ENCODE assay signal across 17 cellular contexts in genomic region chr1:46637444-46638083, GRCh38. TPM values are rescaled to one million over a fixed set of nuclear protein-coding genes. Genes with fewer than 3 reads are reported as not detected.
"Had no signal": no experiment of that assay in that cellular context is flagged by ENCODE, and none has a peak within 500 bp of the region (broad histone marks: within the 10 kb centered on the region; RNA-seq: fewer than 3 reads in every experiment).

No MANE protein-coding gene starts in this region.

- H3K4me3 ChIP-seq: body of pancreas, lung, SK-N-MC had no signal

- H3K27ac ChIP-seq: body of pancreas, SK-N-MC had no signal

- DNase-seq: activated CD4-positive, alpha-beta T cell treated with anti-CD3 and anti-CD28 coated beads for 48 hours; activated naive CD4-positive, alpha-beta T cell treated with Interleukin-2 at 50 U/mL for 16 hours; body of pancreas; cerebellar nuclear complex; hypothalamus; nucleus accumbens; stimulated activated CD4-positive, alpha-beta T cell treated with anti-CD3 and anti-CD28 coated beads, Interleukin-12 subunit alpha, Interleukin-12 subunit beta, amount 100 ng/mL, for 4 hours; stimulated activated naive CD4-positive, alpha-beta T cell treated with Interleukin-2 at 50 U/mL for 16 hours; T-cell had no signal

- H3K27me3 ChIP-seq: body of pancreas had no signal

- ATAC-seq: body of pancreas; natural killer cell treated with Interleukin-12 subunit alpha and Interleukin-12 subunit beta and Interleukin-15 and Interleukin-18, amount 100 ng/mL, for 72 hours; sciatic nerve; T-cell; WTC11 had no signal

- H3K9me3 ChIP-seq: body of pancreas had no signal

RNA-seq across cellular contexts. Expression of gene TEX38, which starts 34.1 kb away (rescaled TPM):
- total RNA-seq: body of pancreas, endothelial cell of umbilical vein, fibroblast of lung, lung, sciatic nerve, T-cell had no signal
- polyA plus RNA-seq: adipose tissue, endothelial cell of umbilical vein, fibroblast of lung, lung had no signal
